11 cellular contexts compared by ENCODE assay signal in genomic region chr10:2876032-2876431, GRCh38.
"Had no signal": no experiment of that assay in that cellular context is flagged by ENCODE, and none has a peak within 500 bp of the region (broad histone marks: within the 10 kb centered on the region; RNA-seq: fewer than 3 reads in every experiment).

No MANE protein-coding gene starts in this region.

- H3K27ac ChIP-seq: GM23248 had no signal

- H3K4me2 ChIP-seq: GM23338 had no signal

- H3K27ac Mint-ChIP-seq: GM23338, H9, HFFc6 had no signal

- H3K4me3 ChIP-seq: GM23248, GM23338, HAP-1 had no signal

- H3K9ac ChIP-seq: GM23248 had no signal

- ATAC-seq: GM23338, HCT116 had no signal

- H2AFZ ChIP-seq: GM23248, GM23338 had no signal

- H3K36me3 ChIP-seq: HAP-1 had no signal

- H3K9me3 ChIP-seq: HAP-1 had no signal

- H3K4me1 Mint-ChIP-seq: GM23338 had no signal

- FAIRE-seq: H1, H54 had no signal

- DNase-seq: GM23248, GOT3, H7, H9, HCEC 1CT, HFFc6 had no signal

- H3K4me3 Mint-ChIP-seq: GM23338, H9, HFFc6 had no signal

- H3K4me1 ChIP-seq: HAP-1 had no signal
